In genomic region chr22:25213221-25213620, GRCh38 we compare ENCODE assay signal across 11 cellular contexts. TPM values are rescaled to one million over a fixed set of nuclear protein-coding genes. Genes with fewer than 3 reads are reported as not detected.
"Had no signal": no experiment of that assay in that cellular context is flagged by ENCODE, and none has a peak within 500 bp of the region (broad histone marks: within the 10 kb centered on the region; RNA-seq: fewer than 3 reads in every experiment).

No MANE protein-coding gene starts in this region.

- H3K4me3 ChIP-seq: GM23338 had no signal

- H3K27ac ChIP-seq: HL-60, KMS-11 had no signal

- ATAC-seq: GM23338 had no signal

- H3K4me2 ChIP-seq: GM23338, KMS-11 had no signal

- FAIRE-seq: H1, H54 had no signal

- DNase-seq: H9, HCEC 1CT, HFFc6, IMR-90, KBM-7 had no signal

- H3K9ac ChIP-seq: KMS-11 had no signal

RNA-seq across cellular contexts. Expression of gene CRYBB2, which starts 6.2 kb away (rescaled TPM):
- total RNA-seq: H1, H9, HT1080, IMR-90 had no signal
- polyA plus RNA-seq: IMR-90 had no signal

RNA-seq across cellular contexts. Expression of gene CRYBB3, which starts 13.6 kb away (rescaled TPM):
- total RNA-seq: HFFc6, HT1080, IMR-90 had no signal
- polyA plus RNA-seq: GM23338, IMR-90 had no signal
